In genomic region chr1:186578325-186579016, GRCh38 we compare ENCODE assay signal across 1 cellular context.
TF ChIP-seq lines count a peak whose summit lies in the region.

No MANE protein-coding gene starts in this region.

TF ChIP-seq in GM12878, 131 proteins besides CTCF, POLR2A, EP300 and RAD21 (continued from another document):
- TF ChIP-seq RUNX3 (IDR thresholded peaks at IDR 0.05; ENCODE audit: low read length) (peak; percentile 51; the same call in 1 of the 2 replicates), RELB (IDR thresholded peaks at IDR 0.05; ENCODE audit: low read depth) (peak; percentile 18; the same call in 1 of the 2 replicates)
